Comparison of ENCODE assay signal across 12 cellular contexts in genomic region chr7:2796358-2797352, GRCh38. TPM values are rescaled to one million over a fixed set of nuclear protein-coding genes. Genes with fewer than 3 reads are reported as not detected.
A peak's percentile ranks its signal among the peaks of the same experiment; 100 is the strongest.
DNase-seq lines count a peak whose midpoint lies in the region; ATAC-seq and TF ChIP-seq lines count a peak whose summit lies in the region.
"Had no signal": no experiment of that assay in that cellular context is flagged by ENCODE, and none has a peak within 500 bp of the region (broad histone marks: within the 10 kb centered on the region; RNA-seq: fewer than 3 reads in every experiment).

No MANE protein-coding gene starts in this region.

- H3K9me3 ChIP-seq in colonic mucosa (no peaks in the 10 kb centered on the region), skeletal muscle satellite cell (replicated peaks; ENCODE audit: low read length) (no peaks in the 10 kb centered on the region), Caco-2 (no peaks in the 10 kb centered on the region)
- H3K9me3 ChIP-seq: SJSA1 had no signal

- no peaks in the 10 kb centered on the region for H3K9me3 Mint-ChIP-seq in activated CD4-positive, alpha-beta memory T cell treated with anti-CD3 and anti-CD28 coated beads, Interleukin-2, amount 10 ng/mL, durations not matched to agents 7 days and 5 days
- no peaks in the 10 kb centered on the region for H3K9me3 Mint-ChIP-seq in Caco-2 (ENCODE audit: unreplicated experiment)
- H3K9me3 Mint-ChIP-seq: stimulated activated naive CD8-positive, alpha-beta T cell treated with anti-CD3 and anti-CD28 coated beads, Interleukin-15, Interleukin-2, amounts not matched to agents 100 ng/mL and 50 ng/mL, for 24 hours had no signal

- H3K36me3 ChIP-seq in colonic mucosa, result no peaks in the 10 kb centered on the region
- H3K36me3 ChIP-seq in skeletal muscle satellite cell (ENCODE audit: insufficient read depth, low read length), result peaks cover 24% of the 10 kb centered on the region
- H3K36me3 ChIP-seq in Caco-2 (ENCODE audit: control insufficient read depth, insufficient read depth, low read length), result no peaks in the 10 kb centered on the region; the same call in 1 of the 2 replicates

- H3K36me3 Mint-ChIP-seq in activated CD4-positive, alpha-beta memory T cell treated with anti-CD3 and anti-CD28 coated beads, Interleukin-2, amount 10 ng/mL, durations not matched to agents 7 days and 5 days (ENCODE audit: low read depth), result peaks cover 13% of the 10 kb centered on the region
- H3K36me3 Mint-ChIP-seq in Caco-2 (ENCODE audit: insufficient read depth, unreplicated experiment), result peaks cover 46% of the 10 kb centered on the region

- H3K27ac ChIP-seq in colonic mucosa, result peak overlapping the region; percentile 15
- peak overlapping the region; percentile 32 for H3K27ac ChIP-seq in layer of hippocampus (ENCODE audit: low read depth, low read length)
- H3K27ac ChIP-seq: SJSA1 had no signal

- H3K4me1 Mint-ChIP-seq in activated CD4-positive, alpha-beta memory T cell treated with anti-CD3 and anti-CD28 coated beads, Interleukin-2, amount 10 ng/mL, durations not matched to agents 7 days and 5 days, result peaks cover 14% of the 10 kb centered on the region
- peaks cover 16% of the 10 kb centered on the region for H3K4me1 Mint-ChIP-seq in Caco-2 (ENCODE audit: low read depth, unreplicated experiment)

- H3K9ac ChIP-seq in colonic mucosa (ENCODE audit: low read depth in 2 of 2, low read length in 2 of 2) (no peak overlapping the region), skeletal muscle satellite cell (ENCODE audit: low read depth, low read length) (peak overlapping the region; percentile 41)

- peaks cover 3% of the 10 kb centered on the region for H3K4me1 ChIP-seq in colonic mucosa
- H3K4me1 ChIP-seq in skeletal muscle satellite cell (ENCODE audit: control insufficient read depth, insufficient read depth, low read length), result peaks cover 22% of the 10 kb centered on the region
- peaks cover 13% of the 10 kb centered on the region for H3K4me1 ChIP-seq in Caco-2

- intact Hi-C loops in colonic mucosa (cut with DNase I), result no loop called here
- intact Hi-C loops in Caco-2 (cut with micrococcal nuclease; ENCODE audit: unreplicated experiment), result no loop called here

- no peak overlapping the region for H3K4me3 Mint-ChIP-seq in activated CD4-positive, alpha-beta memory T cell treated with anti-CD3 and anti-CD28 coated beads, Interleukin-2, amount 10 ng/mL, durations not matched to agents 7 days and 5 days
- no peak overlapping the region for H3K4me3 Mint-ChIP-seq in Caco-2 (ENCODE audit: unreplicated experiment)
- H3K4me3 Mint-ChIP-seq: stimulated activated naive CD8-positive, alpha-beta T cell treated with anti-CD3 and anti-CD28 coated beads, Interleukin-15, Interleukin-2, amounts not matched to agents 100 ng/mL and 50 ng/mL, for 24 hours had no signal

- no TSS peak for BruUV-seq in Caco-2 (replicated peaks; lab: Mats Ljungman, UMichigan)

- DNase-seq in GM04503 (ENCODE audit: low read depth), result peak; percentile 20
- DNase-seq in colonic mucosa, result peak; percentile 43
- DNase-seq in activated CD4-positive, alpha-beta memory T cell treated with anti-CD3 and anti-CD28 coated beads, Interleukin-2, amount 10 ng/mL, durations not matched to agents 7 days and 5 days, result no peak
- DNase-seq in NCI-H1694 treated with DMSO at 0.1 percent for 48 hours (lab: John Stamatoyannopoulos, UW), result no peak
- no peak for DNase-seq in Caco-2
- DNase-seq: activated CD8-positive, alpha-beta memory T cell treated with anti-CD3 and anti-CD28 coated beads for 24 hours had no signal

- peak overlapping the region; percentile 59 for H3K4me2 ChIP-seq in skeletal muscle satellite cell (ENCODE audit: low read length)

- POLR2A ChIA-PET in activated CD4-positive, alpha-beta memory T cell treated with anti-CD3 and anti-CD28 coated beads, Interleukin-2, amount 10 ng/mL, durations not matched to agents 7 days and 5 days (lab: Charles Lee), result no interaction called here
- POLR2A ChIA-PET in Caco-2 (lab: Charles Lee), result no interaction called here

- H3K27ac Mint-ChIP-seq in activated CD4-positive, alpha-beta memory T cell treated with anti-CD3 and anti-CD28 coated beads, Interleukin-2, amount 10 ng/mL, durations not matched to agents 7 days and 5 days, result no peak overlapping the region
- no peak overlapping the region for H3K27ac Mint-ChIP-seq in Caco-2 (ENCODE audit: unreplicated experiment)
- H3K27ac Mint-ChIP-seq: stimulated activated naive CD8-positive, alpha-beta T cell treated with anti-CD3 and anti-CD28 coated beads, Interleukin-15, Interleukin-2, amounts not matched to agents 100 ng/mL and 50 ng/mL, for 24 hours had no signal

- CTCF ChIA-PET in activated CD4-positive, alpha-beta memory T cell treated with anti-CD3 and anti-CD28 coated beads, Interleukin-2, amount 10 ng/mL, durations not matched to agents 7 days and 5 days (lab: Charles Lee), result no interaction called here
- CTCF ChIA-PET in Caco-2 (lab: Charles Lee), result no interaction called here

- no peak for ATAC-seq in HG03571 (IDR thresholded peaks at IDR 0.05; ENCODE audit: unreplicated experiment)

- no peak for TF ChIP-seq CTCF in colonic mucosa (IDR thresholded peaks at IDR 0.05)
- no peak for TF ChIP-seq CTCF in Caco-2 (IDR thresholded peaks at IDR 0.05; ENCODE audit: insufficient read depth in 1 of 2, low read depth in 1 of 2, low read length in 1 of 2, severe bottlenecking in 1 of 2, unreplicated experiment in 1 of 2)

- H3K27me3 ChIP-seq in colonic mucosa (no peaks in the 10 kb centered on the region), layer of hippocampus (ENCODE audit: control insufficient read depth, insufficient read depth, low read length) (no peaks in the 10 kb centered on the region), skeletal muscle satellite cell (ENCODE audit: control insufficient read depth, insufficient read depth, low read length) (no peaks in the 10 kb centered on the region), Caco-2 (replicated peaks; ENCODE audit: control insufficient read depth, insufficient read depth, low read length) (no peaks in the 10 kb centered on the region)
- H3K27me3 ChIP-seq: SJSA1 had no signal

- no peaks in the 10 kb centered on the region for H3K27me3 Mint-ChIP-seq in activated CD4-positive, alpha-beta memory T cell treated with anti-CD3 and anti-CD28 coated beads, Interleukin-2, amount 10 ng/mL, durations not matched to agents 7 days and 5 days
- no peaks in the 10 kb centered on the region for H3K27me3 Mint-ChIP-seq in Caco-2 (ENCODE audit: insufficient read depth, unreplicated experiment)
- H3K27me3 Mint-ChIP-seq: stimulated activated naive CD8-positive, alpha-beta T cell treated with anti-CD3 and anti-CD28 coated beads, Interleukin-15, Interleukin-2, amounts not matched to agents 100 ng/mL and 50 ng/mL, for 24 hours had no signal

- H3K4me3 ChIP-seq in colonic mucosa, result no peak overlapping the region
- H3K4me3 ChIP-seq in skeletal muscle satellite cell (ENCODE audit: low read length), result no peak overlapping the region
- no peak overlapping the region for H3K4me3 ChIP-seq in Caco-2 (ENCODE audit: low read depth, low read length)
- H3K4me3 ChIP-seq: SJSA1, skin epidermis had no signal

RNA-seq across cellular contexts. Expression of gene GNA12, which starts 47.5 kb away (rescaled TPM):
- total RNA-seq in colonic mucosa (10 to 100 TPM; 19.7 to 24.8 TPM), Caco-2 (2022) (59.3 and 63.8 TPM in 2 replicates)
- 22.3 and 25.1 TPM in 2 replicates for total RNA-seq in skeletal muscle satellite cell (2012; rRNA removed)
- 10 to 100 TPM; 16.3 to 17.4 TPM for total RNA-seq in activated CD4-positive, alpha-beta memory T cell treated with anti-CD3 and anti-CD28 coated beads, Interleukin-2, amount 10 ng/mL, durations not matched to agents 7 days and 5 days

Comparison
In these comparisons a context has a peak if more than half of its experiments do, and no peak if none do; other contexts are left out.
1. DNase-seq: peak in GM04503 (single experiment) and colonic mucosa (single experiment); none in activated CD4-positive, alpha-beta memory T cell treated with anti-CD3 and anti-CD28 coated beads, Interleukin-2, amount 10 ng/mL, durations not matched to agents 7 days and 5 days (single experiment), NCI-H1694 treated with DMSO at 0.1 percent for 48 hours (single experiment) and Caco-2 (0 of 2).